In the genomic region with DNA sequence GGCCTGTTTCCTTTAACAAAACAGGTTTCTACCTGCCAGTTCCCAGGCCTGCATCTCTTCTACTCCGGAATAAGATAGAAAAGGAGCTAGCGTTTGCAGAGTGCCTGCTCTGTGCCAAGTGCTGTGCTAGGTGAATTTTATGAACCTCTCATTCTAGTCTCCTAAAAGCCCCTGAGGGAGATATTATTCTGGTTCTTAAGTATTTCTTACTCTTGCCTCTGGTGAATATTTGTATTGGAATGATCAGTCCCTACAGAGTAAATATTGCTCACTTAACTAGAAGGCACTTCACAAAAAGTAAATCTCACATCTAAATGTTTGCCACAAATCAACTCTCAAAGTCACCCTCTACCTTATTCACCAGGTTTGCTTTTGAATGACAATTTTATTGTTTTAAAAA, we compare ENCODE assay signal across 20 cellular contexts.
"Had no signal": no experiment of that assay in that cellular context is flagged by ENCODE, and none has a peak within 500 bp of the region (broad histone marks: within the 10 kb centered on the region; RNA-seq: fewer than 3 reads in every experiment).

No MANE protein-coding gene starts in this region.

- DNase-seq: effector memory CD8-positive, alpha-beta T cell; foreskin melanocyte; head of caudate nucleus; kidney; left cardiac atrium; naive thymus-derived CD4-positive, alpha-beta T cell; posterior cingulate gyrus; spleen; stimulated activated CD4-positive, alpha-beta T cell treated with anti-CD3 and anti-CD28 coated beads, Interleukin-2, amount 100 ng/mL, for 24 hours; stimulated activated CD4-positive, alpha-beta T cell treated with anti-CD3 and anti-CD28 coated beads, Interleukin-4, amount 100 ng/mL, for 4 hours; stimulated activated naive B cell treated with anti-CD40 and anti-IgM and Interleukin-4, amounts not matched to agents 10 μg/mL and 1 μg/mL and 100 μg/mL, for 72 hours; stimulated activated naive CD8-positive, alpha-beta T cell treated with anti-CD3 and anti-CD28 coated beads, Interleukin-15, amount 100 ng/mL, for 72 hours; testis; upper lobe of right lung had no signal

- H3K4me1 ChIP-seq: testis, upper lobe of right lung had no signal

- H3K27me3 ChIP-seq: hepatocyte, spleen, testis, tibial nerve, upper lobe of right lung, vagina had no signal

- H3K36me3 ChIP-seq: spleen, tibial nerve, upper lobe of right lung, vagina had no signal

- H3K4me3 ChIP-seq: hepatocyte, spleen, testis, tibial nerve, upper lobe of right lung, vagina had no signal

- H3K9me3 ChIP-seq: spleen, testis, tibial nerve, upper lobe of right lung, vagina had no signal

- ATAC-seq: effector memory CD8-positive, alpha-beta T cell; left cardiac atrium; naive thymus-derived CD4-positive, alpha-beta T cell; sciatic nerve; stimulated activated naive B cell treated with anti-CD40 and anti-IgM and Interleukin-4, amounts not matched to agents 10 μg/mL and 1 μg/mL and 100 μg/mL, for 72 hours; stimulated activated naive CD8-positive, alpha-beta T cell treated with anti-CD3 and anti-CD28 coated beads, Interleukin-15, amount 100 ng/mL, for 72 hours; upper lobe of right lung had no signal

- H3K4me1 Mint-ChIP-seq: neural crest cell had no signal

- H3K27ac ChIP-seq: hepatocyte, spleen, testis, tibial nerve, upper lobe of right lung, vagina had no signal

- H3K9me3 Mint-ChIP-seq: dendritic cell treated with granulocyte-macrophage colony-stimulating factor and Interleukin-4, amounts not matched to agents 40 ng/mL and 50 ng/mL, for 4 days; effector memory CD8-positive, alpha-beta T cell; neural crest cell had no signal

- H3K27me3 Mint-ChIP-seq: effector memory CD8-positive, alpha-beta T cell; naive thymus-derived CD4-positive, alpha-beta T cell; stimulated activated naive B cell treated with anti-CD40 and anti-IgM and Interleukin-4, amounts not matched to agents 10 μg/mL and 1 μg/mL and 100 μg/mL, for 72 hours; stimulated activated naive CD8-positive, alpha-beta T cell treated with anti-CD3 and anti-CD28 coated beads, Interleukin-15, amount 100 ng/mL, for 72 hours had no signal

- H3K27ac Mint-ChIP-seq: dendritic cell treated with granulocyte-macrophage colony-stimulating factor and Interleukin-4, amounts not matched to agents 40 ng/mL and 50 ng/mL, for 4 days; effector memory CD8-positive, alpha-beta T cell; naive thymus-derived CD4-positive, alpha-beta T cell; stimulated activated naive B cell treated with anti-CD40 and anti-IgM and Interleukin-4, amounts not matched to agents 10 μg/mL and 1 μg/mL and 100 μg/mL, for 72 hours; stimulated activated naive CD8-positive, alpha-beta T cell treated with anti-CD3 and anti-CD28 coated beads, Interleukin-15, amount 100 ng/mL, for 72 hours had no signal

- H3K4me3 Mint-ChIP-seq: dendritic cell treated with granulocyte-macrophage colony-stimulating factor and Interleukin-4, amounts not matched to agents 40 ng/mL and 50 ng/mL, for 4 days; effector memory CD8-positive, alpha-beta T cell; naive thymus-derived CD4-positive, alpha-beta T cell; neural crest cell; stimulated activated naive B cell treated with anti-CD40 and anti-IgM and Interleukin-4, amounts not matched to agents 10 μg/mL and 1 μg/mL and 100 μg/mL, for 72 hours; stimulated activated naive CD8-positive, alpha-beta T cell treated with anti-CD3 and anti-CD28 coated beads, Interleukin-15, amount 100 ng/mL, for 72 hours had no signal
